ENCODE assay signal across 9 cellular contexts in genomic region chr7:2821842-2822507, GRCh38. TPM values are rescaled to one million over a fixed set of nuclear protein-coding genes. Genes with fewer than 3 reads are reported as not detected.
DNase-seq lines count a peak whose midpoint lies in the region; ATAC-seq, FAIRE-seq and TF ChIP-seq lines count a peak whose summit lies in the region.
"Had no signal": no experiment of that assay in that cellular context is flagged by ENCODE, and none has a peak within 500 bp of the region (broad histone marks: within the 10 kb centered on the region; RNA-seq: fewer than 3 reads in every experiment).

No MANE protein-coding gene starts in this region.

- no peaks in the 10 kb centered on the region for H3K36me3 ChIP-seq in HUES48 (ENCODE audit: control insufficient read depth, insufficient read depth, low read length)
- H3K36me3 ChIP-seq in small intestine (ENCODE audit: control insufficient read depth in 2 of 2, insufficient read depth in 2 of 2, low read length in 2 of 2): no peaks in the 10 kb centered on the region

- H3K9ac ChIP-seq in HUES48 (ENCODE audit: low read depth, low read length): peak overlapping the region; percentile 38

- H3K4me3 ChIP-seq in HUES48 (ENCODE audit: low read depth, low read length): no peak overlapping the region
- no peak overlapping the region for H3K4me3 ChIP-seq in small intestine (ENCODE audit: low read depth in 1 of 2, low read length in 2 of 2)

- 89 to 94% (median 94%) methylated on average over 10 of the region's 10 CpGs for WGBS in small intestine, 3 donors

- TF ChIP-seq POLR2A in erythroblast (IDR thresholded peaks at IDR 0.05; ENCODE audit: low read length): no peak

- no peak for FAIRE-seq in small intestine (lab: Jason Lieb, UNC)

- DNase-seq in endothelial cell (ENCODE audit: low spot score) (no peak), small intestine (no peak), erythroblast (lab: John Stamatoyannopoulos, UW) (no peak), mucosa of gallbladder (ENCODE audit: low spot score) (no peak)
- no peak for DNase-seq in effector CD4-positive, alpha-beta T cell

- H3K36me3 Mint-ChIP-seq in endothelial cell (ENCODE audit: low read depth, unreplicated experiment): peaks cover 28% of the 10 kb centered on the region
- peaks cover 40% of the 10 kb centered on the region for H3K36me3 Mint-ChIP-seq in stimulated activated memory B cell treated with anti-CD40 and anti-IgM and Interleukin-4, amounts not matched to agents 10 μg/mL and 1 μg/mL and 100 μg/mL, for 72 hours

- ATAC-seq in GM21390 (IDR thresholded peaks at IDR 0.05; ENCODE audit: unreplicated experiment): peak; percentile 71
- ATAC-seq in stimulated activated memory B cell treated with anti-CD40 and anti-IgM and Interleukin-4, amounts not matched to agents 10 μg/mL and 1 μg/mL and 100 μg/mL, for 72 hours: peak; percentile 91

- peak overlapping the region; percentile 93 for H3K27ac Mint-ChIP-seq in endothelial cell (ENCODE audit: unreplicated experiment)
- H3K27ac Mint-ChIP-seq in stimulated activated memory B cell treated with anti-CD40 and anti-IgM and Interleukin-4, amounts not matched to agents 10 μg/mL and 1 μg/mL and 100 μg/mL, for 72 hours: peak overlapping the region; percentile 99

- TF ChIP-seq CTCF in endothelial cell (IDR thresholded peaks at IDR 0.05; ENCODE audit: unreplicated experiment): no peak

- H3K9me3 Mint-ChIP-seq in endothelial cell (ENCODE audit: unreplicated experiment): peaks cover 7% of the 10 kb centered on the region
- H3K9me3 Mint-ChIP-seq in stimulated activated memory B cell treated with anti-CD40 and anti-IgM and Interleukin-4, amounts not matched to agents 10 μg/mL and 1 μg/mL and 100 μg/mL, for 72 hours: no peaks in the 10 kb centered on the region

- no peaks in the 10 kb centered on the region for H3K27me3 ChIP-seq in HUES48 (ENCODE audit: control insufficient read depth, insufficient read depth, low read length)
- no peaks in the 10 kb centered on the region for H3K27me3 ChIP-seq in small intestine (ENCODE audit: control insufficient read depth in 2 of 2, insufficient read depth in 2 of 2, low read length in 2 of 2)

- H3K27me3 Mint-ChIP-seq in endothelial cell (ENCODE audit: unreplicated experiment): peaks cover 3% of the 10 kb centered on the region
- no peaks in the 10 kb centered on the region for H3K27me3 Mint-ChIP-seq in stimulated activated memory B cell treated with anti-CD40 and anti-IgM and Interleukin-4, amounts not matched to agents 10 μg/mL and 1 μg/mL and 100 μg/mL, for 72 hours

- H3K9me3 ChIP-seq in HUES48 (ENCODE audit: control insufficient read depth, insufficient read depth, low read length) (no peaks in the 10 kb centered on the region), small intestine (ENCODE audit: control insufficient read depth, low read depth) (no peaks in the 10 kb centered on the region)

- H3K4me1 ChIP-seq in HUES48 (ENCODE audit: control insufficient read depth, insufficient read depth, low read length): peaks cover 84% of the 10 kb centered on the region
- H3K4me1 ChIP-seq in small intestine (ENCODE audit: control insufficient read depth in 2 of 2, insufficient read depth in 1 of 2, low read depth in 1 of 2, low read length in 1 of 2): peaks cover 0 to 12% of the 10 kb centered on the region in 2 donors

- peaks cover 67% of the 10 kb centered on the region for H3K4me1 Mint-ChIP-seq in endothelial cell (ENCODE audit: unreplicated experiment)
- H3K4me1 Mint-ChIP-seq in stimulated activated memory B cell treated with anti-CD40 and anti-IgM and Interleukin-4, amounts not matched to agents 10 μg/mL and 1 μg/mL and 100 μg/mL, for 72 hours: peaks cover 97% of the 10 kb centered on the region

- H3K27ac ChIP-seq in HUES48 (ENCODE audit: low read depth, low read length): peak overlapping the region; percentile 92
- peak overlapping the region in 1 of 2 donors; percentile 48 for H3K27ac ChIP-seq in small intestine (ENCODE audit: low read depth in 1 of 2, low read length in 1 of 2)
- H3K27ac ChIP-seq: VCaP had no signal

- H3K4me3 Mint-ChIP-seq in endothelial cell (ENCODE audit: unreplicated experiment): no peak overlapping the region
- peak overlapping the region; percentile 71 for H3K4me3 Mint-ChIP-seq in stimulated activated memory B cell treated with anti-CD40 and anti-IgM and Interleukin-4, amounts not matched to agents 10 μg/mL and 1 μg/mL and 100 μg/mL, for 72 hours

RNA-seq across cellular contexts. Expression of gene GNA12, which starts 22.1 kb away (rescaled TPM):
- total RNA-seq in endothelial cell (ENCODE audit: unreplicated experiment) (105 TPM), mucosa of gallbladder (48.5 TPM)
- polyA plus RNA-seq in small intestine: 10 to 100 TPM in 1 of 3 donors, 1 to 10 TPM in 2; 3.4 to 19.2 (median 9.7) TPM
